In the genomic region with DNA sequence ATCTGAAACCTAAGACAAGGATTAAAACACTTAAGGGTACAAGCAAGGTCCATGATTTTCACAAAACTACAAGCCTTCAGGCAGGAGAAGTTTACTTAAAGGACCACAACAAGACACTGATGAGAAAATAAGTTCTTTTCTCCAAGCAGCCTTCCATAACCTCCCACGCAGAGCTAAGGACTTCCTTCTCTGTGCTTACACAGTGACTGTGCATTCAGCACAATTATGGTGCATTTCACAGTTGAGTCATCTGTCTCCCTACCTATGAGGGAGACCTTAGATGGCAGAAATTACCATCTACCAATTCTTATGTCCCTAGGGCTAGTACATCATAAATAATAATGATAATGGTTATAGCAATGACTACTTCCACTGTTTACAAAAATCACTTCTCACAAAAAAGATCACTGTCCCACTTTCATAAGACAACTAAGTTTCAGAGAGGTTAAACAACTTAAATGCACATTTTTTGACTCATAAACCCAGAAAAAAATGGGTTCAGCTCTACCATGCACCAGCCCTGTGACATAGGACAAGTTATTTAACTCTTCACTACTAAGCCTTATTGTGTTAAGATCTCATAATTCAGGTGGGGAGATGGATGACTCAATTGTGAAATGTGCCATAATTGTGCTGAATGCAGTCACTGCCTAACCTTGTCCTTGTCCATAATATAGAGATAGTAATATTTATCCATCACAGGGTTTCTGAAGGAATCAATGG, we compare ENCODE assay signal across 11 cellular contexts. TPM values are rescaled to one million over a fixed set of nuclear protein-coding genes. Genes with fewer than 3 reads are reported as not detected.
DNase-seq lines count a peak whose midpoint lies in the region; ATAC-seq and TF ChIP-seq lines count a peak whose summit lies in the region.
"Had no signal": no experiment of that assay in that cellular context is flagged by ENCODE, and none has a peak within 500 bp of the region (broad histone marks: within the 10 kb centered on the region; RNA-seq: fewer than 3 reads in every experiment).

No MANE protein-coding gene starts in this region.

- in situ Hi-C loops in ACHN (cut with HindIII; ENCODE audit: low pct_ligation_motif_present, low pct_unique_long_range_greater_than_20kb, low sequenced_read_pairs): no loop called here

- TF ChIP-seq RAD21 in SK-N-SH (IDR thresholded peaks at IDR 0.05; ENCODE audit: low read length): no peak

- no peaks in the 10 kb centered on the region for H3K27me3 ChIP-seq in SK-N-SH (ENCODE audit: insufficient read depth)
- no peaks in the 10 kb centered on the region for H3K27me3 ChIP-seq in smooth muscle cell (ENCODE audit: low read depth)
- H3K27me3 ChIP-seq: BLaER1 had no signal

- H3F3A ChIP-seq in SK-N-SH (replicated peaks; ENCODE audit: insufficient read depth) (peaks cover 10% of the 10 kb centered on the region), smooth muscle cell (ENCODE audit: low read depth) (no peaks in the 10 kb centered on the region)

- H3K4me3 ChIP-seq in SK-N-SH (ENCODE audit: low read depth in 2 of 2, low read length in 1 of 2): no peak overlapping the region
- H3K4me3 ChIP-seq in smooth muscle cell: no peak overlapping the region
- H3K4me3 ChIP-seq: BLaER1 had no signal

- POLR2A ChIA-PET in SK-N-SH (lab: Yijun Ruan, JAX): no interaction called here

- 58% methylated on average over 1 of the region's 1 CpG for WGBS in SK-N-SH (ENCODE audit: low lambda C conversion rate)
- 38% methylated on average over 1 of the region's 1 CpG for whole genome bisulfite sequencing in smooth muscle cell (ENCODE audit: low lambda C conversion rate)

- no peaks in the 10 kb centered on the region for H3K9me2 ChIP-seq in SK-N-SH

- H2AFZ ChIP-seq in SK-N-SH (ENCODE audit: low read depth) (no peak overlapping the region), smooth muscle cell (ENCODE audit: low read depth) (peak overlapping the region; percentile 57)

- H4K20me1 ChIP-seq in SK-N-SH (ENCODE audit: insufficient read depth) (no peaks in the 10 kb centered on the region), smooth muscle cell (ENCODE audit: low read depth) (no peaks in the 10 kb centered on the region)

- CTCF ChIA-PET in SK-N-SH (lab: Yijun Ruan, JAX): interaction anchor here (1.0 kb wide), 1 partner anchor 24 kb away, joined by 4 read pairs; no protein-coding TSS in a partner anchor

- H3K4me2 ChIP-seq in SK-N-SH (no peak overlapping the region), smooth muscle cell (no peak overlapping the region)
- H3K4me2 ChIP-seq: BLaER1 had no signal

- ATAC-seq in SK-N-SH treated with all-trans-retinoic acid at 6 μM for 48 hours: 0 out of 3 replicates have a peak, but pooled peaks have one; percentile 15
- ATAC-seq in HG02884 (IDR thresholded peaks at IDR 0.05; ENCODE audit: unreplicated experiment): peak; percentile 96

- H3K9ac ChIP-seq in SK-N-SH (no peak overlapping the region), smooth muscle cell (ENCODE audit: low read depth) (no peak overlapping the region)
- H3K9ac ChIP-seq: BLaER1 had no signal

- H3K4me1 ChIP-seq in SK-N-SH (ENCODE audit: control insufficient read depth in 1 of 2, insufficient read depth in 2 of 2, low read depth in 1 of 2, low read length in 1 of 2): peaks cover 0 to 29% of the 10 kb centered on the region in 2 experiments; a peak in 3 of 4 replicates
- H3K4me1 ChIP-seq in smooth muscle cell (ENCODE audit: low read depth): no peaks in the 10 kb centered on the region
- H3K4me1 ChIP-seq: BLaER1 had no signal

- no peak for DNase-seq in SK-N-SH
- DNase-seq in amniotic epithelial cell (ENCODE audit: low read depth): peak; percentile 51
- DNase-seq in smooth muscle cell (lab: John Stamatoyannopoulos, UW; ENCODE audit: unreplicated experiment): no peak
- DNase-seq in ACHN: no peak
- no peak for DNase-seq in NK-92 treated with Interleukin-12 subunit alpha and Interleukin-12 subunit beta, amount 100 ng/mL, for 24 hours (lab: John Stamatoyannopoulos, UW)
- no peak for DNase-seq in NCI-H1105 (lab: John Stamatoyannopoulos, UW)
- DNase-seq: mesendoderm, NCI-H446 treated with DMSO at 0.1 percent for 48 hours had no signal

- H3K9me3 ChIP-seq in SK-N-SH (peaks cover 4% of the 10 kb centered on the region; the same call in 1 of the 2 replicates), smooth muscle cell (replicated peaks; ENCODE audit: low read depth) (no peaks in the 10 kb centered on the region)
- H3K9me3 ChIP-seq: BLaER1 had no signal

- TF ChIP-seq EP300 in SK-N-SH (IDR thresholded peaks at IDR 0.05; ENCODE audit: borderline replicate concordance in 1 of 2, low read depth in 1 of 2, low read length in 1 of 2): no peak

- H3K27ac ChIP-seq in SK-N-SH (ENCODE audit: low read depth in 2 of 2, low read length in 1 of 2) (no peak overlapping the region), smooth muscle cell (ENCODE audit: low read depth) (peak overlapping the region; percentile 62)
- H3K27ac ChIP-seq: BLaER1 had no signal

- TF ChIP-seq CTCF in SK-N-SH (IDR thresholded peaks at IDR 0.05) (no peak), smooth muscle cell (IDR thresholded peaks at IDR 0.05; ENCODE audit: borderline replicate concordance, insufficient read depth, poor library complexity, severe bottlenecking) (no peak)

- H3K79me2 ChIP-seq in SK-N-SH (ENCODE audit: insufficient read depth): no peaks in the 10 kb centered on the region
- H3K79me2 ChIP-seq in smooth muscle cell (ENCODE audit: low read depth): no peaks in the 10 kb centered on the region

- H3K36me3 ChIP-seq in SK-N-SH (replicated peaks in 1 of 2; ENCODE audit: control insufficient read depth in 1 of 2, insufficient read depth in 2 of 2, low read length in 1 of 2): peaks cover 23 to 40% of the 10 kb centered on the region in 2 experiments
- peaks cover 5% of the 10 kb centered on the region for H3K36me3 ChIP-seq in smooth muscle cell (ENCODE audit: low read depth)

TF ChIP-seq in SK-N-SH treated with all-trans-retinoic acid at 6 μM for 48 hours, 23 proteins besides CTCF, POLR2A, EP300 and RAD21 (continues in another document):
- TF ChIP-seq CSDC2 (CRISPR knock-in tag; IDR thresholded peaks at IDR 0.05) (no peak), TCF4 (CRISPR knock-in tag; IDR thresholded peaks at IDR 0.05; ENCODE audit: borderline replicate concordance) (no peak), TSHZ2 (CRISPR knock-in tag; IDR thresholded peaks at IDR 0.05) (no peak), PPARA (CRISPR knock-in tag; IDR thresholded peaks at IDR 0.05; ENCODE audit: borderline replicate concordance) (no peak), ZNF8 (CRISPR knock-in tag; IDR thresholded peaks at IDR 0.05) (no peak), ZNF565 (CRISPR knock-in tag; conservative IDR thresholded peaks at IDR 0.05; ENCODE audit: low read depth) (no peak)

TF ChIP-seq in SK-N-SH, 30 proteins besides CTCF, POLR2A, EP300 and RAD21 (continues in another document):
- TF ChIP-seq ELF1 (IDR thresholded peaks at IDR 0.05) (no peak), YY1 (IDR thresholded peaks at IDR 0.05; ENCODE audit: low read depth) (no peak), ZBTB33 (IDR thresholded peaks at IDR 0.05; ENCODE audit: borderline replicate concordance, low read depth) (no peak), RFX5 (IDR thresholded peaks at IDR 0.05; ENCODE audit: low read length) (no peak), JUND (IDR thresholded peaks at IDR 0.05) (no peak), NRF1 (IDR thresholded peaks at IDR 0.05; ENCODE audit: low read depth, low read length) (no peak), CHD2 (IDR thresholded peaks at IDR 0.05; ENCODE audit: low read length, partially characterized antibody) (no peak), POLR2AphosphoS5 (IDR thresholded peaks at IDR 0.05; ENCODE audit: low read depth, low read length) (no peak), RCOR1 (IDR thresholded peaks at IDR 0.05; ENCODE audit: low read length) (no peak)
- TF ChIP-seq, protein P1, sequence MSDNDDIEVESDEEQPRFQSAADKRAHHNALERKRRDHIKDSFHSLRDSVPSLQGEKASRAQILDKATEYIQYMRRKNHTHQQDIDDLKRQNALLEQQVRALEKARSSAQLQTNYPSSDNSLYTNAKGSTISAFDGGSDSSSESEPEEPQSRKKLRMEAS (IDR thresholded peaks at IDR 0.05; ENCODE audit: low read depth): no peak

RNA-seq across cellular contexts. Expression of gene TARBP1, which starts 45.3 kb away (rescaled TPM):
- 33.0 and 46.1 TPM in 2 replicates for polyA plus RNA-seq in SK-N-SH (2012; rRNA removed)
- 18.7 and 21.0 TPM in 2 replicates for polyA plus RNA-seq in SK-N-SH (2012; cell fraction: cytosol; rRNA removed)
- polyA plus RNA-seq in SK-N-SH (2012; cell fraction: nucleus; rRNA removed): 146 and 210 TPM in 2 replicates
- 28.9 and 35.6 TPM in 2 replicates for total RNA-seq in smooth muscle cell
- 6.1 and 7.8 TPM in 2 replicates for polyA plus RNA-seq in smooth muscle cell
